ENCODE assay signal across 11 cellular contexts in the genomic region with DNA sequence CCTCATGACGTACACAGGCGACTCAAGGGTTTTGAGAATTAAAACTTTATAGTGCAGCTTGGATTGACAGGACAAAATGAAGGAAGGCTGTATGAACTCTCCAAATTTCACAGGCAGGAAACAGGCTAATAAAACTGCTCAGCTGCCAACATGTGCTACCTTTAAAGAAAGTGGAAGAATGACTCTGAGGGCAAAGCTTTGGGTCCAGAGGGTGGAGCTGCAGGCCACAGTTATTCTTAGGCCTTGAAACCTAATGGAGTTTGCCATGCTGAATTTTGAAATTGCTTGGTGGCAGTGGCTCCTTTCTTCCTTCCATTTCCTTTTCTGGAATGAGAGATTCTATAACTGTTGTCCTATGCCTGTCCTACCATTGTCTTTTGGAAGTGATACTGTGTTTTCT. TPM values are rescaled to one million over a fixed set of nuclear protein-coding genes. Genes with fewer than 3 reads are reported as not detected.
A peak's percentile ranks its signal among the peaks of the same experiment; 100 is the strongest.
DNase-seq lines count a peak whose midpoint lies in the region; ATAC-seq and TF ChIP-seq lines count a peak whose summit lies in the region.
"Had no signal": no experiment of that assay in that cellular context is flagged by ENCODE, and none has a peak within 500 bp of the region (broad histone marks: within the 10 kb centered on the region; RNA-seq: fewer than 3 reads in every experiment).

No MANE protein-coding gene starts in this region.

- H3K4me3 Mint-ChIP-seq in endodermal cell, result no peak overlapping the region
- no peak overlapping the region for H3K4me3 Mint-ChIP-seq in activated T-helper 1 cell treated with anti-CD3 and anti-CD28 coated beads, Interleukin-12 subunit alpha, Interleukin-12 subunit beta, Interleukin-2, Interleukin-4 antibody, amounts not matched to agents 30 ng/mL and 10 ng/mL and 1 ng/mL, durations not matched to agents 14 hours and 24 hours and 36 hours
- H3K4me3 Mint-ChIP-seq: T-cell had no signal

- WGBS in endodermal cell (ENCODE audit: insufficient coverage in 1 of 2, insufficient read length in 1 of 2), 2 experiments, result 91 to 100% methylated on average over 2 of the region's 2 CpGs
- 90 to 96% methylated on average over 2 of the region's 2 CpGs for WGBS in body of pancreas, 2 donors

- no peaks in the 10 kb centered on the region for H3K27me3 Mint-ChIP-seq in endodermal cell (ENCODE audit: insufficient read depth)
- no peaks in the 10 kb centered on the region for H3K27me3 Mint-ChIP-seq in activated T-helper 1 cell treated with anti-CD3 and anti-CD28 coated beads, Interleukin-12 subunit alpha, Interleukin-12 subunit beta, Interleukin-2, Interleukin-4 antibody, amounts not matched to agents 30 ng/mL and 10 ng/mL and 1 ng/mL, durations not matched to agents 14 hours and 24 hours and 36 hours (ENCODE audit: insufficient read depth)
- H3K27me3 Mint-ChIP-seq: T-cell had no signal

- in situ Hi-C loops in G401 (cut with HindIII; ENCODE audit: low sequenced_read_pairs), result no loop called here

- no peak for TF ChIP-seq POLR2A in body of pancreas (IDR thresholded peaks at IDR 0.05)

- peak overlapping the region; percentile 71 for H3K27ac ChIP-seq in 22Rv1
- H3K27ac ChIP-seq in endodermal cell (ENCODE audit: low read depth, low read length), result no peak overlapping the region
- no peak overlapping the region for H3K27ac ChIP-seq in body of pancreas
- H3K27ac ChIP-seq: epithelial cell of prostate had no signal

- H3K36me3 Mint-ChIP-seq in endodermal cell (ENCODE audit: low read depth), result peaks cover 13% of the 10 kb centered on the region
- H3K36me3 Mint-ChIP-seq in activated T-helper 1 cell treated with anti-CD3 and anti-CD28 coated beads, Interleukin-12 subunit alpha, Interleukin-12 subunit beta, Interleukin-2, Interleukin-4 antibody, amounts not matched to agents 30 ng/mL and 10 ng/mL and 1 ng/mL, durations not matched to agents 14 hours and 24 hours and 36 hours (ENCODE audit: low read depth), result peaks cover 21% of the 10 kb centered on the region

- H3K4me3 ChIP-seq in endodermal cell (ENCODE audit: low read length), result no peak overlapping the region
- no peak overlapping the region for H3K4me3 ChIP-seq in body of pancreas

- H3K4me1 Mint-ChIP-seq in endodermal cell, result no peaks in the 10 kb centered on the region
- peaks cover 32% of the 10 kb centered on the region for H3K4me1 Mint-ChIP-seq in activated T-helper 1 cell treated with anti-CD3 and anti-CD28 coated beads, Interleukin-12 subunit alpha, Interleukin-12 subunit beta, Interleukin-2, Interleukin-4 antibody, amounts not matched to agents 30 ng/mL and 10 ng/mL and 1 ng/mL, durations not matched to agents 14 hours and 24 hours and 36 hours (ENCODE audit: low read depth)

- TF ChIP-seq CTCF in 22Rv1 (IDR thresholded peaks at IDR 0.05) (no peak), endodermal cell (conservative IDR thresholded peaks at IDR 0.05) (peak; percentile 40), body of pancreas (IDR thresholded peaks at IDR 0.05) (no peak)

- ATAC-seq in HG03342 (IDR thresholded peaks at IDR 0.05; ENCODE audit: unreplicated experiment) (no peak), body of pancreas (no peak)

- intact Hi-C loops in activated T-helper 1 cell treated with anti-CD3 and anti-CD28 coated beads, Interleukin-12 subunit alpha, Interleukin-12 subunit beta, Interleukin-2, Interleukin-4 antibody, amounts not matched to agents 30 ng/mL and 10 ng/mL and 1 ng/mL, durations not matched to agents 14 hours and 24 hours and 36 hours (cut with micrococcal nuclease), result no loop called here
- intact Hi-C loops in body of pancreas (cut with DNase I), result no loop called here

- DNase-seq in G401 (ENCODE audit: low spot score), result peak; percentile 45
- DNase-seq in NCI-H2227 treated with DMSO at 0.1 percent for 48 hours (lab: John Stamatoyannopoulos, UW), result peak; percentile 33
- DNase-seq in endodermal cell, result no peak
- no peak for DNase-seq in activated T-helper 1 cell treated with anti-CD3 and anti-CD28 coated beads, Interleukin-12 subunit alpha, Interleukin-12 subunit beta, Interleukin-2, Interleukin-4 antibody, amounts not matched to agents 30 ng/mL and 10 ng/mL and 1 ng/mL, durations not matched to agents 14 hours and 24 hours and 36 hours (ENCODE audit: low spot score)
- DNase-seq in NCI-H524 treated with DMSO at 0.1 percent for 48 hours (lab: John Stamatoyannopoulos, UW), result no peak
- DNase-seq in body of pancreas, result no peak

- H3K9me3 Mint-ChIP-seq in endodermal cell, result no peaks in the 10 kb centered on the region
- no peaks in the 10 kb centered on the region for H3K9me3 Mint-ChIP-seq in activated T-helper 1 cell treated with anti-CD3 and anti-CD28 coated beads, Interleukin-12 subunit alpha, Interleukin-12 subunit beta, Interleukin-2, Interleukin-4 antibody, amounts not matched to agents 30 ng/mL and 10 ng/mL and 1 ng/mL, durations not matched to agents 14 hours and 24 hours and 36 hours
- H3K9me3 Mint-ChIP-seq: activated T-helper 2 cell treated with anti-CD3 and anti-CD28 coated beads, Interferon-gamma antibody, Interleukin-2, Interleukin-4, amounts not matched to agents 10 μg/mL and 5 μg/mL and 100 μg/mL, durations not matched to agents 14 hours and 24 hours and 36 hours; T-cell had no signal

- H3K9me3 ChIP-seq in endodermal cell (ENCODE audit: control insufficient read depth, low read length) (no peaks in the 10 kb centered on the region), body of pancreas (no peaks in the 10 kb centered on the region)

- H3K4me1 ChIP-seq in endodermal cell (ENCODE audit: control insufficient read depth, insufficient read depth, low read length) (no peaks in the 10 kb centered on the region), body of pancreas (no peaks in the 10 kb centered on the region)

- H3K36me3 ChIP-seq in endodermal cell (ENCODE audit: control insufficient read depth, insufficient read depth, low read length), result peaks cover 18% of the 10 kb centered on the region
- H3K36me3 ChIP-seq in body of pancreas (replicated peaks in 1 of 2; ENCODE audit: insufficient read depth in 1 of 2, low read depth in 2 of 2), result no peaks in the 10 kb centered on the region

- peak overlapping the region; percentile 21 for H3K27ac Mint-ChIP-seq in endodermal cell
- no peak overlapping the region for H3K27ac Mint-ChIP-seq in activated T-helper 1 cell treated with anti-CD3 and anti-CD28 coated beads, Interleukin-12 subunit alpha, Interleukin-12 subunit beta, Interleukin-2, Interleukin-4 antibody, amounts not matched to agents 30 ng/mL and 10 ng/mL and 1 ng/mL, durations not matched to agents 14 hours and 24 hours and 36 hours
- H3K27ac Mint-ChIP-seq: activated T-helper 2 cell treated with anti-CD3 and anti-CD28 coated beads, Interferon-gamma antibody, Interleukin-2, Interleukin-4, amounts not matched to agents 10 μg/mL and 5 μg/mL and 100 μg/mL, durations not matched to agents 14 hours and 24 hours and 36 hours had no signal

- H3K27me3 ChIP-seq in endodermal cell (ENCODE audit: control insufficient read depth, insufficient read depth, low read length, poor library complexity, severe bottlenecking) (no peaks in the 10 kb centered on the region), body of pancreas (no peaks in the 10 kb centered on the region)

- H3K9ac ChIP-seq in endodermal cell (ENCODE audit: extremely low read depth, low read length, poor library complexity, severe bottlenecking), result no peak overlapping the region

RNA-seq across cellular contexts. Expression of a gene that starts 34.8 kb away (rescaled TPM):
- total RNA-seq in G401 (2014; rRNA removed; shearing (Covaris generic)), result 65.3 and 122 TPM in 2 replicates
- 10 to 100 TPM; 58.1 to 74.6 TPM for total RNA-seq in endodermal cell
- 73.7 TPM for polyA plus RNA-seq in endodermal cell (2013, experiment 1 of 2)
- polyA plus RNA-seq in endodermal cell (2013, experiment 2 of 2), result 69.5 TPM
- total RNA-seq in activated T-helper 1 cell treated with anti-CD3 and anti-CD28 coated beads, Interleukin-12 subunit alpha, Interleukin-12 subunit beta, Interleukin-2, Interleukin-4 antibody, amounts not matched to agents 30 ng/mL and 10 ng/mL and 1 ng/mL, durations not matched to agents 14 hours and 24 hours and 36 hours, result 68.2 and 73.1 TPM in 2 replicates
- total RNA-seq in body of pancreas, result 10 to 100 TPM in 1 of 2 donors, 1 to 10 TPM in 1; 5.6 to 21.5 TPM

RNA-seq across cellular contexts. Expression of a gene that starts 42.7 kb away (rescaled TPM):
- 6.5 and 63.2 TPM in 2 replicates for total RNA-seq in G401 (2014; rRNA removed; shearing (Covaris generic))
- total RNA-seq in endodermal cell (1 to 10 TPM; 6.0 to 6.5 TPM), body of pancreas (10 to 100 TPM in 1 of 2 donors, 1 to 10 TPM in 1; 9.9 to 40.9 TPM)
- 10.5 TPM for polyA plus RNA-seq in endodermal cell (2013, experiment 1 of 2)
- 9.0 TPM for polyA plus RNA-seq in endodermal cell (2013, experiment 2 of 2)
- total RNA-seq in activated T-helper 1 cell treated with anti-CD3 and anti-CD28 coated beads, Interleukin-12 subunit alpha, Interleukin-12 subunit beta, Interleukin-2, Interleukin-4 antibody, amounts not matched to agents 30 ng/mL and 10 ng/mL and 1 ng/mL, durations not matched to agents 14 hours and 24 hours and 36 hours, result 5.4 and 6.4 TPM in 2 replicates

Comparison
In these comparisons a context has a peak if more than half of its experiments do, and no peak if none do; other contexts are left out.
1. DNase-seq: peak in G401 (single experiment) and NCI-H2227 treated with DMSO at 0.1 percent for 48 hours (single experiment); none in endodermal cell (single experiment), activated T-helper 1 cell treated with anti-CD3 and anti-CD28 coated beads, Interleukin-12 subunit alpha, Interleukin-12 subunit beta, Interleukin-2, Interleukin-4 antibody, amounts not matched to agents 30 ng/mL and 10 ng/mL and 1 ng/mL, durations not matched to agents 14 hours and 24 hours and 36 hours (single experiment), NCI-H524 treated with DMSO at 0.1 percent for 48 hours (single experiment) and body of pancreas (0 of 4).